Comparison of ENCODE assay signal across 1 cellular context in genomic region chr1:231422798-231423309, GRCh38.
TF ChIP-seq lines count a peak whose summit lies in the region.

No MANE protein-coding gene starts in this region.

TF ChIP-seq in GM12878, 131 proteins besides CTCF, POLR2A, EP300 and RAD21 (continued from another document and continues in another):
- TF ChIP-seq SUPT20H (IDR thresholded peaks at IDR 0.05; ENCODE audit: borderline replicate concordance, control insufficient read depth, low read depth, low read length) (no peak), E2F8 (IDR thresholded peaks at IDR 0.05; ENCODE audit: low read depth, partially characterized antibody) (no peak), BACH1 (IDR thresholded peaks at IDR 0.05; ENCODE audit: borderline replicate concordance) (no peak), SREBF2 (IDR thresholded peaks at IDR 0.05; ENCODE audit: low read length) (no peak), RELB (IDR thresholded peaks at IDR 0.05; ENCODE audit: low read depth) (no peak), MYB (IDR thresholded peaks at IDR 0.05; ENCODE audit: borderline replicate concordance, low read depth, low read length) (no peak), NRF1 (conservative IDR thresholded peaks at IDR 0.05; ENCODE audit: low read depth, low read length) (no peak), PBX3 (IDR thresholded peaks at IDR 0.05; ENCODE audit: insufficient replicate concordance, low read depth, low read length) (no peak), POLR2AphosphoS2 (IDR thresholded peaks at IDR 0.05; ENCODE audit: low read depth, low read length) (no peak), ZSCAN29 (IDR thresholded peaks at IDR 0.05) (no peak), CBFB (IDR thresholded peaks at IDR 0.05; ENCODE audit: low read depth) (no peak), NFYA (IDR thresholded peaks at IDR 0.05; ENCODE audit: borderline replicate concordance, low read depth, low read length) (no peak), MLLT1 (IDR thresholded peaks at IDR 0.05) (peak; percentile 83; the same call in 1 of the 2 replicates), CREB1 (IDR thresholded peaks at IDR 0.05; ENCODE audit: low read depth) (no peak), KAT2A (conservative IDR thresholded peaks at IDR 0.05; ENCODE audit: control insufficient read depth, low read depth, low read length) (no peak), CHD4 (IDR thresholded peaks at IDR 0.05) (no peak), MEF2A (IDR thresholded peaks at IDR 0.05; ENCODE audit: insufficient read depth, low read depth, low read length) (no peak), CHD1 (IDR thresholded peaks at IDR 0.05; ENCODE audit: low read depth, low read length) (no peak), USF1 (IDR thresholded peaks at IDR 0.05; ENCODE audit: borderline replicate concordance, extremely low read length, insufficient read depth, low read depth, low read length) (no peak), PAX5 (IDR thresholded peaks at IDR 0.05; ENCODE audit: borderline replicate concordance, low read depth, low read length) (no peak), ZBTB40 (IDR thresholded peaks at IDR 0.05; ENCODE audit: borderline replicate concordance) (peak; percentile 36; the same call in 1 of the 2 replicates), HDAC6 (IDR thresholded peaks at IDR 0.05; ENCODE audit: unreplicated experiment) (no peak), NBN (IDR thresholded peaks at IDR 0.05) (0 out of 2 replicates have a peak, but pooled peaks have one; percentile 36), BRCA1 (IDR thresholded peaks at IDR 0.05; ENCODE audit: low read depth, low read length) (no peak), WRNIP1 (IDR thresholded peaks at IDR 0.05; ENCODE audit: borderline replicate concordance, low read depth, low read length) (no peak), TARDBP (IDR thresholded peaks at IDR 0.05; ENCODE audit: borderline replicate concordance) (no peak), FOS (IDR thresholded peaks at IDR 0.05; ENCODE audit: borderline replicate concordance, extremely low read depth, insufficient read length) (no peak), ZZZ3 (IDR thresholded peaks at IDR 0.05; ENCODE audit: control insufficient read depth, insufficient read length, low read depth) (no peak), CUX1 (IDR thresholded peaks at IDR 0.05; ENCODE audit: insufficient replicate concordance, low read depth, low read length) (no peak), ZNF274 (IDR thresholded peaks at IDR 0.05; ENCODE audit: insufficient read depth, insufficient read length) (no peak), NKRF (conservative IDR thresholded peaks at IDR 0.05) (no peak), BMI1 (IDR thresholded peaks at IDR 0.05; ENCODE audit: borderline replicate concordance) (peak; percentile 31; the same call in 1 of the 2 replicates), NFXL1 (IDR thresholded peaks at IDR 0.05; ENCODE audit: borderline replicate concordance) (no peak), LARP7 (IDR thresholded peaks at IDR 0.05) (no peak), RB1 (IDR thresholded peaks at IDR 0.05; ENCODE audit: borderline replicate concordance) (no peak), POU2F2 (IDR thresholded peaks at IDR 0.05; ENCODE audit: borderline replicate concordance, low read depth, low read length) (no peak), SMAD1 (IDR thresholded peaks at IDR 0.05; ENCODE audit: low read depth, partially characterized antibody) (no peak)
